ENCODE assay signal across 12 cellular contexts in the genomic region with DNA sequence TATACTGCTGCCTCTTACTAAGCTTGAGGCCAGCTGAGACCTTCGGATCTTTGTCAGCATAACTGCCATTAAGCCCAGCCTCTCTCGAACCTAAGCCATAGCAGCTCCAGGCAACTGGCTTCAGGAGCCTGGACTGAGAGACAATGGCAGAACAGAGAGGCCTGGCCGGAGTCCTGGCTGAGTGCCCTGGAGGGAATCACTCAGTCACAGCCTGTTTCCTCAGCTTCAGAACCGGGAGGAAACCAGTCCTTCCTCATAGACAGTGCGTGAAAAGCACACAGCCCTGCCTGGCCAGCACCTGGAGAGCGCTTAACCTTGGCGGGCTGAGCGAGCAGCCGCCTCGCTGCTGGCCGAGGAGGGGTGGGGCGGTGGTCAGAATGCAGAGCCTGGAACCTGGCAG. TPM values are rescaled to one million over a fixed set of nuclear protein-coding genes. Genes with fewer than 3 reads are reported as not detected.
A peak's percentile ranks its signal among the peaks of the same experiment; 100 is the strongest.
DNase-seq lines count a peak whose midpoint lies in the region; ATAC-seq, FAIRE-seq and TF ChIP-seq lines count a peak whose summit lies in the region.
"Had no signal": no experiment of that assay in that cellular context is flagged by ENCODE, and none has a peak within 500 bp of the region (broad histone marks: within the 10 kb centered on the region; RNA-seq: fewer than 3 reads in every experiment).

No MANE protein-coding gene starts in this region.

- H3K9me2 ChIP-seq in OCI-LY7 (ENCODE audit: insufficient read depth, low read length), result no peaks in the 10 kb centered on the region

- H4K20me1 ChIP-seq in BLaER1 treated with 17β-estradiol and CSF1 and Interleukin-3, amounts not matched to agents 10 nM and 100 nM, result peaks cover 0 to 15% (median 0%) of the 10 kb centered on the region in 11 experiments; a peak in 3 of 22 replicates
- H4K20me1 ChIP-seq in endothelial cell of umbilical vein (replicated peaks; ENCODE audit: control insufficient read depth, extremely low read depth, insufficient read depth, low read length), result no peaks in the 10 kb centered on the region
- no peaks in the 10 kb centered on the region for H4K20me1 ChIP-seq in OCI-LY7 (ENCODE audit: insufficient read depth, low read length)

- dilution Hi-C loops in endothelial cell of umbilical vein (cut with MboI; ENCODE audit: extremely low pct_ligation_motif_present, low sequenced_read_pairs), result no loop called here

- H3K36me3 Mint-ChIP-seq in mesothelial cell of epicardium (peaks cover 20% of the 10 kb centered on the region), progenitor cell of endocrine pancreas (ENCODE audit: insufficient read depth) (peaks cover 13% of the 10 kb centered on the region)
- H3K36me3 Mint-ChIP-seq: activated naive CD8-positive, alpha-beta T cell treated with anti-CD3 and anti-CD28 coated beads, Interleukin-2, amount 10 ng/mL, durations not matched to agents 7 days and 5 days had no signal

- peak; percentile 88 for FAIRE-seq in endothelial cell of umbilical vein (lab: Jason Lieb, UNC)

- H3K27me3 Mint-ChIP-seq in mesothelial cell of epicardium (ENCODE audit: low read depth), result no peaks in the 10 kb centered on the region
- peaks cover 3% of the 10 kb centered on the region for H3K27me3 Mint-ChIP-seq in progenitor cell of endocrine pancreas

- no peak for ATAC-seq in GM18519 (IDR thresholded peaks at IDR 0.05; ENCODE audit: low FRiP score, unreplicated experiment)

- H3K27me3 ChIP-seq in BLaER1 treated with 17β-estradiol and CSF1 and Interleukin-3, amounts not matched to agents 10 nM and 100 nM, result no peaks in the 10 kb centered on the region
- H3K27me3 ChIP-seq in endothelial cell of umbilical vein (ENCODE audit: control insufficient read depth in 2 of 2, insufficient read depth in 2 of 2, low read length in 2 of 2), result peaks cover 0 to 8% of the 10 kb centered on the region in 2 experiments

- peaks cover 0 to 38% (median 28%) of the 10 kb centered on the region in 10 experiments; a peak in 17 of 20 replicates for H3K4me1 ChIP-seq in BLaER1 treated with 17β-estradiol and CSF1 and Interleukin-3, amounts not matched to agents 10 nM and 100 nM
- H3K4me1 ChIP-seq in endothelial cell of umbilical vein (ENCODE audit: control insufficient read depth, extremely low read depth, insufficient read depth, low read length) (peaks cover 3% of the 10 kb centered on the region), OCI-LY7 (ENCODE audit: insufficient read depth, low read length, poor library complexity, severe bottlenecking) (no peaks in the 10 kb centered on the region)

- H3K4me3 Mint-ChIP-seq in mesothelial cell of epicardium (no peak overlapping the region), progenitor cell of endocrine pancreas (ENCODE audit: low read depth) (no peak overlapping the region)
- H3K4me3 Mint-ChIP-seq: activated naive CD8-positive, alpha-beta T cell treated with anti-CD3 and anti-CD28 coated beads, Interleukin-2, amount 10 ng/mL, durations not matched to agents 7 days and 5 days; IgD-negative memory B cell had no signal

- no peak for TF ChIP-seq POLR2A in endothelial cell of umbilical vein (IDR thresholded peaks at IDR 0.05; ENCODE audit: low read depth, low read length)

- intact Hi-C loops in endothelial cell of umbilical vein (cut with micrococcal nuclease) (no loop called here), OCI-LY7 (cut with micrococcal nuclease; ENCODE audit: unreplicated experiment) (no loop called here)

- no peak overlapping the region for H3K4me3 ChIP-seq in BLaER1 treated with 17β-estradiol and CSF1 and Interleukin-3, amounts not matched to agents 10 nM and 100 nM
- H3K4me3 ChIP-seq in endothelial cell of umbilical vein (replicated peaks in 1 of 3; ENCODE audit: insufficient read depth in 1 of 3, low read depth in 1 of 3, low read length in 3 of 3), result no peak overlapping the region
- no peak overlapping the region for H3K4me3 ChIP-seq in OCI-LY7 (ENCODE audit: low read depth, low read length, poor library complexity, severe bottlenecking)

- DNase-seq in NCI-H774 (lab: John Stamatoyannopoulos, UW) (peak; percentile 20), endothelial cell of umbilical vein (ENCODE audit: low read depth, low spot score) (peak; percentile 92), mesothelial cell of epicardium (ENCODE audit: low spot score in 2 of 2, unreplicated experiment in 2 of 2) (no peak), OCI-LY7 (ENCODE audit: low spot score) (no peak), progenitor cell of endocrine pancreas (ENCODE audit: low spot score, unreplicated experiment) (no peak), RKO (ENCODE audit: low spot score) (no peak)
- DNase-seq: activated CD4-positive, CD25-positive, alpha-beta regulatory T cell treated with anti-CD3 and anti-CD28 coated beads, Interleukin-2, amount 50 U/mL, for 72 hours; activated naive CD8-positive, alpha-beta T cell treated with anti-CD3 and anti-CD28 coated beads, Interleukin-2, amount 10 ng/mL, durations not matched to agents 7 days and 5 days; NCI-H524 had no signal

- H3K4me1 Mint-ChIP-seq in mesothelial cell of epicardium (peaks cover 19% of the 10 kb centered on the region), progenitor cell of endocrine pancreas (ENCODE audit: low read depth) (peaks cover 4% of the 10 kb centered on the region)
- H3K4me1 Mint-ChIP-seq: activated naive CD8-positive, alpha-beta T cell treated with anti-CD3 and anti-CD28 coated beads, Interleukin-2, amount 10 ng/mL, durations not matched to agents 7 days and 5 days had no signal

- H3K36me3 ChIP-seq in BLaER1 treated with 17β-estradiol and CSF1 and Interleukin-3, amounts not matched to agents 10 nM and 100 nM, result no peaks in the 10 kb centered on the region
- H3K36me3 ChIP-seq in endothelial cell of umbilical vein (ENCODE audit: control insufficient read depth in 2 of 2, extremely low read depth in 1 of 2, insufficient read depth in 2 of 2, low read length in 2 of 2) (no peaks in the 10 kb centered on the region), OCI-LY7 (ENCODE audit: insufficient read depth, low read length) (no peaks in the 10 kb centered on the region)

- H3K79me2 ChIP-seq in endothelial cell of umbilical vein (ENCODE audit: control insufficient read depth, insufficient read depth, low read length) (no peaks in the 10 kb centered on the region), OCI-LY7 (ENCODE audit: insufficient read depth, low read depth, low read length) (no peaks in the 10 kb centered on the region)

- BruUV-seq in endothelial cell of umbilical vein (replicated peaks; lab: Mats Ljungman, UMichigan) (no TSS peak), OCI-LY7 (replicated peaks; lab: Mats Ljungman, UMichigan) (no TSS peak)

- no peak for TF ChIP-seq CTCF in endothelial cell of umbilical vein (IDR thresholded peaks at IDR 0.05; ENCODE audit: extremely low read depth in 1 of 2, insufficient read depth in 1 of 2, low read depth in 1 of 2, low read length in 2 of 2)
- TF ChIP-seq CTCF in mesothelial cell of epicardium (IDR thresholded peaks at IDR 0.05; ENCODE audit: unreplicated experiment), result no peak
- TF ChIP-seq CTCF in OCI-LY7 (conservative IDR thresholded peaks at IDR 0.05; ENCODE audit: low read length), result no peak
- no peak for TF ChIP-seq CTCF in progenitor cell of endocrine pancreas (IDR thresholded peaks at IDR 0.05; ENCODE audit: unreplicated experiment)

- no peaks in the 10 kb centered on the region for H3K9me1 ChIP-seq in endothelial cell of umbilical vein (replicated peaks; ENCODE audit: control insufficient read depth, extremely low read depth, insufficient read depth, low read length)

- H3K9ac ChIP-seq in BLaER1 treated with 17β-estradiol and CSF1 and Interleukin-3, amounts not matched to agents 10 nM and 100 nM, result 0 out of 22 replicates have a peak overlapping the region, but pooled peaks of 3 of the 11 experiments have one; percentile 14 to 32 (median 18)
- no peak overlapping the region for H3K9ac ChIP-seq in endothelial cell of umbilical vein (replicated peaks; ENCODE audit: extremely low read depth, insufficient read depth, low read length)

- H3K27ac Mint-ChIP-seq in mesothelial cell of epicardium (peak overlapping the region; percentile 53), progenitor cell of endocrine pancreas (no peak overlapping the region)
- H3K27ac Mint-ChIP-seq: activated naive CD8-positive, alpha-beta T cell treated with anti-CD3 and anti-CD28 coated beads, Interleukin-2, amount 10 ng/mL, durations not matched to agents 7 days and 5 days; IgD-negative memory B cell had no signal

- no peak overlapping the region for H3K27ac ChIP-seq in BLaER1 treated with 17β-estradiol and CSF1 and Interleukin-3, amounts not matched to agents 10 nM and 100 nM
- no peak overlapping the region for H3K27ac ChIP-seq in endothelial cell of umbilical vein (ENCODE audit: insufficient read depth, low read depth, low read length)
- no peak overlapping the region for H3K27ac ChIP-seq in OCI-LY7 (ENCODE audit: low read depth, low read length, poor library complexity, severe bottlenecking)

- H3K9me3 Mint-ChIP-seq in mesothelial cell of epicardium (no peaks in the 10 kb centered on the region), progenitor cell of endocrine pancreas (ENCODE audit: low read depth) (no peaks in the 10 kb centered on the region)
- H3K9me3 Mint-ChIP-seq: activated naive CD8-positive, alpha-beta T cell treated with anti-CD3 and anti-CD28 coated beads, Interleukin-2, amount 10 ng/mL, durations not matched to agents 7 days and 5 days; IgD-negative memory B cell had no signal

- H2AFZ ChIP-seq in endothelial cell of umbilical vein (ENCODE audit: low read depth, low read length) (no peak overlapping the region), OCI-LY7 (ENCODE audit: low read length) (no peak overlapping the region)

- peak overlapping the region; percentile 6 to 81 (median 51); a peak in 19 of 22 replicates for H3K4me2 ChIP-seq in BLaER1 treated with 17β-estradiol and CSF1 and Interleukin-3, amounts not matched to agents 10 nM and 100 nM
- no peak overlapping the region for H3K4me2 ChIP-seq in endothelial cell of umbilical vein (ENCODE audit: insufficient read depth, low read length)
- no peak overlapping the region for H3K4me2 ChIP-seq in OCI-LY7 (ENCODE audit: low read length)

- H3K9me3 ChIP-seq in BLaER1 treated with 17β-estradiol and CSF1 and Interleukin-3, amounts not matched to agents 10 nM and 100 nM (replicated peaks in 1 of 11), result no peaks in the 10 kb centered on the region
- H3K9me3 ChIP-seq in endothelial cell of umbilical vein (replicated peaks; ENCODE audit: control insufficient read depth, insufficient read depth, low read length), result no peaks in the 10 kb centered on the region
- no peaks in the 10 kb centered on the region for H3K9me3 ChIP-seq in OCI-LY7 (ENCODE audit: low read length)

- CTCF ChIA-PET in endothelial cell of umbilical vein (lab: Charles Lee), result interaction anchor here (0.6 to 1.6 kb wide), 5 partner anchors 10 to 74 kb away, joined by 3 to 12 read pairs (median 5); no protein-coding TSS in a partner anchor
- CTCF ChIA-PET in OCI-LY7 (lab: Charles Lee; ENCODE audit: unreplicated experiment), result no interaction called here

- POLR2A ChIA-PET in endothelial cell of umbilical vein (lab: Charles Lee), result interaction anchor here (0.9 kb wide), 1 partner anchor 22 kb away, joined by 8 read pairs; the partner anchor contains the start of gene RNU5B-1
- POLR2A ChIA-PET in OCI-LY7 (lab: Charles Lee), result interaction anchor here (0.7 to 0.9 kb wide), 2 partner anchors 10 to 44 kb away, joined by 4 to 5 read pairs; no protein-coding TSS in a partner anchor

RNA-seq across cellular contexts. Expression of gene RNU5B-1, which starts 21.6 kb away (rescaled TPM):
- not detected in 2 replicates for total RNA-seq in endothelial cell of umbilical vein
- not detected in 2 replicates for polyA plus RNA-seq in endothelial cell of umbilical vein
- polyA plus RNA-seq in endothelial cell of umbilical vein (2011; cell fraction: cytosol; rRNA removed), result not detected in 2 replicates
- under 0.01 TPM in 1 of 2 replicates, not detected in the other for polyA plus RNA-seq in endothelial cell of umbilical vein (2011; cell fraction: nucleus; rRNA removed)
- under 0.01 TPM in 1 of 2 replicates, not detected in the other for polyA plus RNA-seq in endothelial cell of umbilical vein (2012)
- under 0.01 TPM in 2 replicates for polyA minus RNA-seq in endothelial cell of umbilical vein
- polyA minus RNA-seq in endothelial cell of umbilical vein (2011; cell fraction: cytosol; rRNA and poly(A)+ RNA removed), result 2,482 TPM
- polyA minus RNA-seq in endothelial cell of umbilical vein (2011; cell fraction: nucleus; rRNA and poly(A)+ RNA removed), result under 0.01 TPM in 2 replicates
- 16.2 to 27.9 TPM (median 19.7 TPM) in 3 replicates for total RNA-seq in mesothelial cell of epicardium
- total RNA-seq in OCI-LY7 (2014; rRNA removed; shearing (Covaris generic)), result not detected in 2 replicates
- total RNA-seq in OCI-LY7 (2022), result not detected in 2 replicates
- total RNA-seq in progenitor cell of endocrine pancreas, result 41.3 and 48.7 TPM in 2 replicates
- polyA plus RNA-seq: IgD-negative memory B cell had no signal

RNA-seq across cellular contexts. Expression of gene RNU5A-1, which starts 30.3 kb away (rescaled TPM):
- not detected in 2 replicates for total RNA-seq in endothelial cell of umbilical vein
- not detected in 2 replicates for polyA plus RNA-seq in endothelial cell of umbilical vein
- polyA plus RNA-seq in endothelial cell of umbilical vein (2011; cell fraction: cytosol; rRNA removed), result not detected in 2 replicates
- polyA plus RNA-seq in endothelial cell of umbilical vein (2011; cell fraction: nucleus; rRNA removed), result not detected in 2 replicates
- not detected in 2 replicates for polyA plus RNA-seq in endothelial cell of umbilical vein (2012)
- polyA minus RNA-seq in endothelial cell of umbilical vein, result under 0.01 TPM in 1 of 2 replicates, not detected in the other
- 512 TPM for polyA minus RNA-seq in endothelial cell of umbilical vein (2011; cell fraction: cytosol; rRNA and poly(A)+ RNA removed)
- polyA minus RNA-seq in endothelial cell of umbilical vein (2011; cell fraction: nucleus; rRNA and poly(A)+ RNA removed), result under 0.01 TPM in 2 replicates
- not detected in 3 replicates for total RNA-seq in mesothelial cell of epicardium
- not detected in 2 replicates for total RNA-seq in OCI-LY7 (2014; rRNA removed; shearing (Covaris generic))
- not detected in 2 replicates for total RNA-seq in OCI-LY7 (2022)
- not detected in 2 replicates for total RNA-seq in progenitor cell of endocrine pancreas
- total RNA-seq: activated naive CD8-positive, alpha-beta T cell treated with anti-CD3 and anti-CD28 coated beads, Interleukin-2, amount 10 ng/mL, durations not matched to agents 7 days and 5 days had no signal
- polyA plus RNA-seq: IgD-negative memory B cell had no signal

RNA-seq across cellular contexts. Expression of gene PARP16, which starts 39.4 kb away (rescaled TPM):
- total RNA-seq in endothelial cell of umbilical vein, result 6.0 and 6.3 TPM in 2 replicates
- 3.9 and 4.4 TPM in 2 replicates for polyA plus RNA-seq in endothelial cell of umbilical vein
- 4.8 and 5.6 TPM in 2 replicates for polyA plus RNA-seq in endothelial cell of umbilical vein (2011; cell fraction: cytosol; rRNA removed)
- polyA plus RNA-seq in endothelial cell of umbilical vein (2011; cell fraction: nucleus; rRNA removed), result 3.7 and 4.6 TPM in 2 replicates
- 4.8 and 5.4 TPM in 2 replicates for polyA plus RNA-seq in endothelial cell of umbilical vein (2012)
- polyA minus RNA-seq in endothelial cell of umbilical vein, result 3.5 and 4.1 TPM in 2 replicates
- 12.3 TPM for polyA minus RNA-seq in endothelial cell of umbilical vein (2011; cell fraction: cytosol; rRNA and poly(A)+ RNA removed)
- 1.1 and 1.8 TPM in 2 replicates for polyA minus RNA-seq in endothelial cell of umbilical vein (2011; cell fraction: nucleus; rRNA and poly(A)+ RNA removed)
- total RNA-seq in mesothelial cell of epicardium, result 17.7 to 21.0 TPM (median 18.6 TPM) in 3 replicates
- total RNA-seq in OCI-LY7 (2014; rRNA removed; shearing (Covaris generic)), result 10.8 and 21.2 TPM in 2 replicates
- 24.9 and 26.0 TPM in 2 replicates for total RNA-seq in OCI-LY7 (2022)
- total RNA-seq in progenitor cell of endocrine pancreas, result 10.5 and 12.6 TPM in 2 replicates

RNA-seq across cellular contexts. Expression of gene IGDCC3, which starts 51.7 kb away (rescaled TPM):
- not detected in 2 replicates for total RNA-seq in endothelial cell of umbilical vein
- polyA plus RNA-seq in endothelial cell of umbilical vein, result 0.03 TPM in 1 of 2 replicates, not detected in the other
- 0.06 TPM in 1 of 2 replicates, not detected in the other for polyA plus RNA-seq in endothelial cell of umbilical vein (2011; cell fraction: cytosol; rRNA removed)
- polyA plus RNA-seq in endothelial cell of umbilical vein (2011; cell fraction: nucleus; rRNA removed), result 0.07 and 0.14 TPM in 2 replicates
- polyA plus RNA-seq in endothelial cell of umbilical vein (2012), result not detected in 2 replicates
- not detected in 2 replicates for polyA minus RNA-seq in endothelial cell of umbilical vein
- not detected for polyA minus RNA-seq in endothelial cell of umbilical vein (2011; cell fraction: cytosol; rRNA and poly(A)+ RNA removed)
- 0.29 TPM in 1 of 2 replicates, not detected in the other for polyA minus RNA-seq in endothelial cell of umbilical vein (2011; cell fraction: nucleus; rRNA and poly(A)+ RNA removed)
- total RNA-seq in mesothelial cell of epicardium, result 34.8 to 40.6 TPM (median 35.1 TPM) in 3 replicates
- not detected in 2 replicates for total RNA-seq in OCI-LY7 (2014; rRNA removed; shearing (Covaris generic))
- total RNA-seq in OCI-LY7 (2022), result not detected in 2 replicates
- total RNA-seq in progenitor cell of endocrine pancreas, result 125 and 138 TPM in 2 replicates
- total RNA-seq: activated naive CD8-positive, alpha-beta T cell treated with anti-CD3 and anti-CD28 coated beads, Interleukin-2, amount 10 ng/mL, durations not matched to agents 7 days and 5 days had no signal
- polyA plus RNA-seq: IgD-negative memory B cell had no signal

Comparison
In these comparisons a context has a peak if more than half of its experiments do, and no peak if none do; other contexts are left out.
1. H3K4me2 ChIP-seq: peak in BLaER1 treated with 17β-estradiol and CSF1 and Interleukin-3, amounts not matched to agents 10 nM and 100 nM (11 of 11); none in endothelial cell of umbilical vein (single experiment) and OCI-LY7 (single experiment).
2. DNase-seq: peak in NCI-H774 (single experiment) and endothelial cell of umbilical vein (single experiment); none in mesothelial cell of epicardium (0 of 2), OCI-LY7 (single experiment), progenitor cell of endocrine pancreas (single experiment) and RKO (single experiment).